ENCODE assay signal across 21 cellular contexts in the genomic region with DNA sequence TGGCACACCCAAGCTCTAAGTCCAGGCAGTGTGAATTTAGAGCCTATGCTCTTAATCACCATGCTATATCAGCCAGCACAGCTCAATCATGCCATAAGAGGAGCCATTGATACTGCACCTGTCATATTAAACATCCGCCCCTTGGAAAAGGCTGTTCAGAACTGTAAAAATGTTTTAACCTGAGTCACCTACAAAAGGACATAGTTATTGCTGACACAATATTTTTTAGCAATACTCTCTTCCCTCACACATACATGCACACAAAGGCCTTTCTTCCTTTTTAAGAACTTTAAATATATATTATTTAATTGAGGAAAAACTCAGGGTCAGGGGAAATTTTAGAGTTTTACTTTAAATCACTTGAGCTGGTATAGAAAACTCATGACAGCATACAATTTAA.
"Had no signal": no experiment of that assay in that cellular context is flagged by ENCODE, and none has a peak within 500 bp of the region (broad histone marks: within the 10 kb centered on the region; RNA-seq: fewer than 3 reads in every experiment).

No MANE protein-coding gene starts in this region.

- H3K9me3 ChIP-seq: SJSA1 had no signal

- H3K4me2 ChIP-seq: KMS-11 had no signal

- H3K27me3 ChIP-seq: SJSA1 had no signal

- H3K4me3 ChIP-seq: SJSA1, SK-N-MC had no signal

- H3K36me3 ChIP-seq: SJSA1 had no signal

- H3K9ac ChIP-seq: KMS-11 had no signal

- H3K27ac ChIP-seq: KMS-11, SJSA1, SK-N-MC had no signal

- DNase-seq: Kasumi-1, MM.1S, NCI-H1092 treated with DMSO at 0.1 percent for 48 hours, NCI-H1436 treated with DMSO at 0.1 percent for 48 hours, NCI-H1694, NCI-H187 treated with DMSO at 0.1 percent for 48 hours, NCI-H2029 treated with DMSO at 0.1 percent for 48 hours, NCI-H2107, NCI-H2171 treated with DMSO at 0.1 percent for 48 hours, NCI-H345, NCI-H446 treated with DMSO at 0.1 percent for 48 hours, NCI-H510A treated with DMSO at 0.1 percent for 48 hours, NCI-H526, NCI-H82, Right ventricle myocardium superior, RPMI8226, SIG-M5 had no signal

- FAIRE-seq: RCC 7860 had no signal
